11 cellular contexts compared by ENCODE assay signal in the genomic region with DNA sequence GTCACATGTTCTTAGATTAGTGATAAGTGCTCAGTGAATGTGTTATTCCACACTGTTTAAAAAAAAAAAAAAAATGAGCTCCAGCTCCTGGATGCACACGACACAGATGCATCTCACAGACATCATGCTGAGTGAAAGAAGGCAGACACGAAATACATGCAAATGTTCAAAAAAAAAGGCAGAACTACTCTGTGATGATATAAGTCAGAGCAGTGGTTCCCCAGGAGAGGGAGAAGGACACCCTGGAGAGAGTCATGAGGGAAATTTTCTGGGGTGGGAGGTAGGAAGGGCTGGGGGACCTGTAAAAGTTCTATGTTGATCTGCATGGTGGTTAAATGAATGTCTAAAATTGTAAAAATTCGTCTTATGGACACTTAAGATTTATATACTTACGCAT.
A peak's percentile ranks its signal among the peaks of the same experiment; 100 is the strongest.
DNase-seq lines count a peak whose midpoint lies in the region; ATAC-seq lines count a peak whose summit lies in the region.
"Had no signal": no experiment of that assay in that cellular context is flagged by ENCODE, and none has a peak within 500 bp of the region (broad histone marks: within the 10 kb centered on the region; RNA-seq: fewer than 3 reads in every experiment).

No MANE protein-coding gene starts in this region.

- peaks cover 10 to 21% of the 10 kb centered on the region in 2 donors for H3K36me3 ChIP-seq in mucosa of rectum (ENCODE audit: control insufficient read depth in 2 of 2, insufficient read depth in 2 of 2, low read length in 2 of 2)

- no peaks in the 10 kb centered on the region for H3K27me3 ChIP-seq in mucosa of rectum (ENCODE audit: control insufficient read depth in 2 of 2, insufficient read depth in 2 of 2, low read length in 2 of 2)

- peak overlapping the region; percentile 4 for H3K27ac ChIP-seq in angular gyrus (ENCODE audit: low read depth, low read length)
- peak overlapping the region; percentile 87 to 89 for H3K27ac ChIP-seq in mucosa of rectum (ENCODE audit: low read depth in 2 of 2, low read length in 2 of 2)

- H3K4me3 Mint-ChIP-seq in stimulated activated naive CD8-positive, alpha-beta T cell treated with anti-CD3 and anti-CD28 coated beads, Interleukin-15, Interleukin-2, amounts not matched to agents 100 ng/mL and 50 ng/mL, for 24 hours, result peak overlapping the region; percentile 100

- no peak for ATAC-seq in stimulated activated naive CD8-positive, alpha-beta T cell treated with anti-CD3 and anti-CD28 coated beads, Interleukin-15, Interleukin-2, amounts not matched to agents 100 U/mL and 50 U/mL, for 24 hours
- no peak for ATAC-seq in HG02588 (IDR thresholded peaks at IDR 0.05; ENCODE audit: unreplicated experiment)

- no peaks in the 10 kb centered on the region for H3K27me3 Mint-ChIP-seq in stimulated activated naive CD8-positive, alpha-beta T cell treated with anti-CD3 and anti-CD28 coated beads, Interleukin-15, Interleukin-2, amounts not matched to agents 100 ng/mL and 50 ng/mL, for 24 hours

- peaks cover 83% of the 10 kb centered on the region for H3K36me3 Mint-ChIP-seq in stimulated activated naive CD8-positive, alpha-beta T cell treated with anti-CD3 and anti-CD28 coated beads, Interleukin-15, Interleukin-2, amounts not matched to agents 100 ng/mL and 50 ng/mL, for 24 hours (ENCODE audit: low read depth)

- no peaks in the 10 kb centered on the region for H3K9me3 ChIP-seq in mucosa of rectum (ENCODE audit: control insufficient read depth in 2 of 2, low read length in 2 of 2)

- H3K4me3 ChIP-seq in mucosa of rectum (ENCODE audit: low read length in 2 of 2), result no peak overlapping the region

- peak overlapping the region in 1 of 2 donors; percentile 63 for H3K9ac ChIP-seq in mucosa of rectum (ENCODE audit: low read depth in 1 of 2, low read length in 2 of 2)

- peaks cover 69 to 70% of the 10 kb centered on the region in 2 donors for H3K4me1 ChIP-seq in mucosa of rectum (ENCODE audit: control insufficient read depth in 2 of 2, insufficient read depth in 2 of 2, low read length in 2 of 2)

- H3K9me3 Mint-ChIP-seq in stimulated activated naive CD8-positive, alpha-beta T cell treated with anti-CD3 and anti-CD28 coated beads, Interleukin-15, Interleukin-2, amounts not matched to agents 100 ng/mL and 50 ng/mL, for 24 hours, result no peaks in the 10 kb centered on the region

- DNase-seq in stimulated activated naive CD8-positive, alpha-beta T cell treated with anti-CD3 and anti-CD28 coated beads, Interleukin-15, Interleukin-2, amounts not matched to agents 100 U/mL and 50 U/mL, for 24 hours, result no peak
- DNase-seq in inferior parietal cortex (ENCODE audit: extremely low spot score) (no peak), HCEC 1CT (no peak), cerebellar cortex (ENCODE audit: low spot score) (no peak)
- DNase-seq: DMS79; NCI-H1417 treated with DMSO at 0.1 percent for 48 hours; stimulated activated CD4-positive, alpha-beta T cell treated with anti-CD3 and anti-CD28 coated beads, Interleukin-4, amount 100 ng/mL, for 24 hours had no signal

- H3K4me1 Mint-ChIP-seq in stimulated activated naive CD8-positive, alpha-beta T cell treated with anti-CD3 and anti-CD28 coated beads, Interleukin-15, Interleukin-2, amounts not matched to agents 100 ng/mL and 50 ng/mL, for 24 hours (ENCODE audit: low read depth), result peaks cover 82% of the 10 kb centered on the region

- peak overlapping the region; percentile 100 for H3K27ac Mint-ChIP-seq in stimulated activated naive CD8-positive, alpha-beta T cell treated with anti-CD3 and anti-CD28 coated beads, Interleukin-15, Interleukin-2, amounts not matched to agents 100 ng/mL and 50 ng/mL, for 24 hours
